In the genomic region with DNA sequence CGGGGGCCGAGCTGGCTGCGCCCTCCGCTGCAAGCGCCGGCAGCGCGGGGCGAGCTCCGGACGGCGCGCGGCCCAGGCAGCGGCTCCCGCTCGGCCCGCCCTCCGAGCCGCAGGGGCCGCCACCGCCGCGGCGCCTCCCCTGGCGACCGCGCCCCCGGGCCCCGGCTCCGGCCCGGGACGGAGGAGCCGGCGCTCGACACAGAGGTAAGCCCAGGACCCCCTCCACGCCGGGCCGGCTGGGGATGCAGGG, we compare ENCODE assay signal across 8 cellular contexts. TPM values are rescaled to one million over a fixed set of nuclear protein-coding genes. Genes with fewer than 3 reads are reported as not detected.
DNase-seq lines count a peak whose midpoint lies in the region; ATAC-seq and TF ChIP-seq lines count a peak whose summit lies in the region.

No MANE protein-coding gene starts in this region.

- H3K9me3 Mint-ChIP-seq in activated naive CD4-positive, alpha-beta T cell treated with anti-CD3 and anti-CD28 coated beads, Interleukin-2, amount 50 U/mL, for 72 hours: no peaks in the 10 kb centered on the region
- no peaks in the 10 kb centered on the region for H3K9me3 Mint-ChIP-seq in activated naive CD8-positive, alpha-beta T cell treated with anti-CD3 and anti-CD28 coated beads, Interleukin-2, amount 50 U/mL, for 24 hours
- no peaks in the 10 kb centered on the region for H3K9me3 Mint-ChIP-seq in endothelial cell (ENCODE audit: unreplicated experiment)

- intact Hi-C loops in lower leg skin (cut with DNase I; ENCODE audit: low total_unique reads): no loop called here

- H3K4me1 Mint-ChIP-seq in activated naive CD8-positive, alpha-beta T cell treated with anti-CD3 and anti-CD28 coated beads, Interleukin-2, amount 50 U/mL, for 24 hours: peaks cover 13% of the 10 kb centered on the region
- peaks cover 36% of the 10 kb centered on the region for H3K4me1 Mint-ChIP-seq in endothelial cell (ENCODE audit: unreplicated experiment)

- no peak overlapping the region for H3K27ac Mint-ChIP-seq in activated naive CD4-positive, alpha-beta T cell treated with anti-CD3 and anti-CD28 coated beads, Interleukin-2, amount 50 U/mL, for 72 hours
- no peak overlapping the region for H3K27ac Mint-ChIP-seq in activated naive CD8-positive, alpha-beta T cell treated with anti-CD3 and anti-CD28 coated beads, Interleukin-2, amount 50 U/mL, for 24 hours
- H3K27ac Mint-ChIP-seq in endothelial cell (ENCODE audit: unreplicated experiment): no peak overlapping the region

- no peak for TF ChIP-seq POLR2A in lower leg skin (IDR thresholded peaks at IDR 0.05)

- TF ChIP-seq CTCF in lower leg skin (IDR thresholded peaks at IDR 0.05) (no peak), endothelial cell (IDR thresholded peaks at IDR 0.05; ENCODE audit: unreplicated experiment) (no peak)

- ATAC-seq in activated naive CD4-positive, alpha-beta T cell treated with anti-CD3 and anti-CD28 coated beads, Interleukin-2, amount 50 U/mL, for 72 hours: peak; percentile 55 to 71
- ATAC-seq in HG02943 (IDR thresholded peaks at IDR 0.05; ENCODE audit: low read depth, unreplicated experiment): peak; percentile 40
- peak; percentile 60 for ATAC-seq in activated naive CD8-positive, alpha-beta T cell treated with anti-CD3 and anti-CD28 coated beads, Interleukin-2, amount 50 U/mL, for 24 hours

- peak overlapping the region; percentile 86 for H3K4me3 Mint-ChIP-seq in activated naive CD8-positive, alpha-beta T cell treated with anti-CD3 and anti-CD28 coated beads, Interleukin-2, amount 50 U/mL, for 24 hours
- H3K4me3 Mint-ChIP-seq in endothelial cell (ENCODE audit: unreplicated experiment): no peak overlapping the region

- H3K27me3 Mint-ChIP-seq in activated naive CD8-positive, alpha-beta T cell treated with anti-CD3 and anti-CD28 coated beads, Interleukin-2, amount 50 U/mL, for 24 hours: peaks cover 41% of the 10 kb centered on the region
- peaks cover 7% of the 10 kb centered on the region for H3K27me3 Mint-ChIP-seq in endothelial cell (ENCODE audit: unreplicated experiment)

- H3K36me3 Mint-ChIP-seq in activated naive CD4-positive, alpha-beta T cell treated with anti-CD3 and anti-CD28 coated beads, Interleukin-2, amount 50 U/mL, for 72 hours: peaks cover 6 to 12% of the 10 kb centered on the region in 2 donors
- peaks cover under 1% of the 10 kb centered on the region for H3K36me3 Mint-ChIP-seq in activated naive CD8-positive, alpha-beta T cell treated with anti-CD3 and anti-CD28 coated beads, Interleukin-2, amount 50 U/mL, for 24 hours (ENCODE audit: low read depth)
- no peaks in the 10 kb centered on the region for H3K36me3 Mint-ChIP-seq in endothelial cell (ENCODE audit: low read depth, unreplicated experiment)

- DNase-seq in activated naive CD4-positive, alpha-beta T cell treated with anti-CD3 and anti-CD28 coated beads, Interleukin-2, amount 50 U/mL, for 72 hours (ENCODE audit: low spot score in 2 of 2): no peak
- DNase-seq in activated naive CD4-positive, alpha-beta T cell treated with Interleukin-2 at 50 U/mL for 16 hours: no peak
- no peak for DNase-seq in activated naive CD8-positive, alpha-beta T cell treated with anti-CD3 and anti-CD28 coated beads, Interleukin-2, amount 50 U/mL, for 24 hours
- no peak for DNase-seq in lower leg skin (ENCODE audit: low spot score in 2 of 2)
- no peak for DNase-seq in central memory CD4-positive, alpha-beta T cell
- DNase-seq in GF-D8 (lab: John Stamatoyannopoulos, UW): no peak
- DNase-seq in endothelial cell (ENCODE audit: low spot score): no peak

- H3K4me3 ChIP-seq in lower leg skin (ENCODE audit: low read depth, poor library complexity, severe bottlenecking): peak overlapping the region; percentile 97

- 0 to 2% methylated on average over 2 to 11 of the region's 39 CpGs for WGBS in lower leg skin, 2 donors

RNA-seq across cellular contexts. Expression of a gene that starts 0.2 kb away (rescaled TPM):
- 10 to 100 TPM in 1 of 2 donors, 1 to 10 TPM in 1; 3.9 to 27.7 TPM for total RNA-seq in activated naive CD4-positive, alpha-beta T cell treated with anti-CD3 and anti-CD28 coated beads, Interleukin-2, amount 50 U/mL, for 72 hours
- 10 to 100 TPM; 60.7 to 81.3 (median 61.3) TPM for total RNA-seq in lower leg skin
- 72.9 TPM for total RNA-seq in endothelial cell (ENCODE audit: unreplicated experiment)
